19 cellular contexts compared by ENCODE assay signal in genomic region chr3:117261907-117262518, GRCh38.
"Had no signal": no experiment of that assay in that cellular context is flagged by ENCODE, and none has a peak within 500 bp of the region (broad histone marks: within the 10 kb centered on the region; RNA-seq: fewer than 3 reads in every experiment).

No MANE protein-coding gene starts in this region.

- DNase-seq: activated CD4-positive, alpha-beta memory T cell treated with anti-CD3 and anti-CD28 coated beads for 36 hours; activated CD4-positive, alpha-beta T cell treated with anti-CD3 and anti-CD28 coated beads for 1 hour; activated gamma-delta T cell; activated naive CD8-positive, alpha-beta T cell treated with anti-CD3 and anti-CD28 coated beads for 36 hours; activated T-cell treated with anti-CD3 and anti-CD28 coated beads, Interleukin-2, amount 50 U/mL, for 48 hours; dorsolateral prefrontal cortex; esophagus squamous epithelium; foreskin fibroblast; glutamatergic neuron; left ventricle myocardium superior; midbrain; naive thymus-derived CD4-positive, alpha-beta T cell; nucleus accumbens; sigmoid colon; stimulated activated CD4-positive, alpha-beta T cell treated with anti-CD3 and anti-CD28 coated beads, Interleukin-12 subunit alpha, Interleukin-12 subunit beta, amount 100 ng/mL, for 4 hours; stimulated activated naive CD4-positive, alpha-beta T cell treated with Interleukin-2 at 50 U/mL for 16 hours; SW 1271; upper lobe of left lung had no signal

- H3K4me1 ChIP-seq: breast epithelium, esophagus squamous epithelium, sigmoid colon, upper lobe of left lung had no signal

- H3K9me3 ChIP-seq: breast epithelium, esophagus squamous epithelium, sigmoid colon, upper lobe of left lung had no signal

- ATAC-seq: left ventricle myocardium superior; naive thymus-derived CD4-positive, alpha-beta T cell had no signal

- H3K36me3 ChIP-seq: breast epithelium, esophagus squamous epithelium, sigmoid colon, upper lobe of left lung had no signal

- H3K27me3 ChIP-seq: breast epithelium, dorsolateral prefrontal cortex, esophagus squamous epithelium, sigmoid colon, upper lobe of left lung had no signal

- H3K27ac ChIP-seq: breast epithelium, esophagus squamous epithelium, sigmoid colon, upper lobe of left lung had no signal

- H3K4me3 ChIP-seq: breast epithelium, dorsolateral prefrontal cortex, esophagus squamous epithelium, sigmoid colon, upper lobe of left lung had no signal
